9 cellular contexts compared by ENCODE assay signal in the genomic region with DNA sequence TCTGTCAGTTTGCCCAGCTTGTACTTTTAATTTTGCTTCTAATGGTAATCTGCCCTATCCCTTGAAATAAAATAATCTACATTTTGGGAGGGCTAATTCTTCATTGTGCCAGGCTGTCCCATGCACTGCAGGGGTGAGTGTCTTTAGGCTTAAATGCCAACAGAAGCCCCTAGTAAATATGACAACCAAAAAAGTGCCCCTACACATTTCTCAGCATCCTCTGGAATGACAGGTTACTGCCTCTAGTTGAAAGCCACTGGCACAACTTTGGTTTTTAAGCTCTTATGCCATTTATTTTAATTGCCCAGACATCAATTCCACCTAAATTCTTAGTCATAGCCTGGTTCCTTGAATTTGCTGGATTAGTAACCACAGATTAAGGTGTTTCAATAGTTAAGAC. TPM values are rescaled to one million over a fixed set of nuclear protein-coding genes. Genes with fewer than 3 reads are reported as not detected.
DNase-seq lines count a peak whose midpoint lies in the region; ATAC-seq and TF ChIP-seq lines count a peak whose summit lies in the region.
"Had no signal": no experiment of that assay in that cellular context is flagged by ENCODE, and none has a peak within 500 bp of the region (broad histone marks: within the 10 kb centered on the region; RNA-seq: fewer than 3 reads in every experiment).

No MANE protein-coding gene starts in this region.

- peaks cover 41% of the 10 kb centered on the region for H4K20me1 ChIP-seq in neural progenitor cell (ENCODE audit: low read depth)

- peaks cover 13% of the 10 kb centered on the region for H3F3A ChIP-seq in neural progenitor cell (ENCODE audit: low read depth)

- peaks cover 6 to 45% (median 10%) of the 10 kb centered on the region in 3 donors for H3K4me1 Mint-ChIP-seq in CD8-positive, alpha-beta memory T cell
- H3K4me1 Mint-ChIP-seq in IgD-negative memory B cell: peaks cover 26 to 32% (median 28%) of the 10 kb centered on the region in 3 donors
- H3K4me1 Mint-ChIP-seq in effector memory CD8-positive, alpha-beta T cell (ENCODE audit: low read depth in 2 of 2): peaks cover 26 to 35% of the 10 kb centered on the region in 2 donors
- H3K4me1 Mint-ChIP-seq in neural progenitor cell: peaks cover 36% of the 10 kb centered on the region

- POLR2A ChIA-PET in CD8-positive, alpha-beta memory T cell (lab: Charles Lee): interaction anchor here (0.6 kb wide), 1 partner anchor 11 kb away, joined by 3 read pairs; no protein-coding TSS in a partner anchor

- no peaks in the 10 kb centered on the region for H3K9me3 ChIP-seq in CD8-positive, alpha-beta memory T cell (ENCODE audit: low read length)
- H3K9me3 ChIP-seq in neural progenitor cell (ENCODE audit: low read depth) (no peaks in the 10 kb centered on the region), transverse colon (no peaks in the 10 kb centered on the region)

- H3K9me3 Mint-ChIP-seq in CD8-positive, alpha-beta memory T cell: no peaks in the 10 kb centered on the region
- H3K9me3 Mint-ChIP-seq in IgD-negative memory B cell (no peaks in the 10 kb centered on the region), neural progenitor cell (no peaks in the 10 kb centered on the region)
- no peaks in the 10 kb centered on the region for H3K9me3 Mint-ChIP-seq in effector memory CD8-positive, alpha-beta T cell

- no peak overlapping the region for H2AFZ ChIP-seq in neural progenitor cell (replicated peaks)

- H3K27me3 Mint-ChIP-seq in CD8-positive, alpha-beta memory T cell: no peaks in the 10 kb centered on the region
- no peaks in the 10 kb centered on the region for H3K27me3 Mint-ChIP-seq in IgD-negative memory B cell
- no peaks in the 10 kb centered on the region for H3K27me3 Mint-ChIP-seq in effector memory CD8-positive, alpha-beta T cell
- peaks cover 2% of the 10 kb centered on the region for H3K27me3 Mint-ChIP-seq in neural progenitor cell (ENCODE audit: insufficient read depth, low read depth)

- peak overlapping the region in 6 of 8 donors; percentile 43 to 82 (median 71) for H3K27ac Mint-ChIP-seq in CD8-positive, alpha-beta memory T cell
- H3K27ac Mint-ChIP-seq in IgD-negative memory B cell (peak overlapping the region in 1 of 3 donors; percentile 86), neural progenitor cell (no peak overlapping the region)
- peak overlapping the region; percentile 0 to 57 for H3K27ac Mint-ChIP-seq in effector memory CD8-positive, alpha-beta T cell

- TF ChIP-seq EP300 in transverse colon (IDR thresholded peaks at IDR 0.05; ENCODE audit: low read depth): no peak

- H3K36me3 ChIP-seq in CD8-positive, alpha-beta memory T cell (ENCODE audit: insufficient read depth, low read length): peaks cover 19% of the 10 kb centered on the region
- H3K36me3 ChIP-seq in neural progenitor cell (peaks cover 9% of the 10 kb centered on the region), transverse colon (peaks cover 0 to 31% (median 6%) of the 10 kb centered on the region in 4 donors)

- peaks cover 7 to 44% (median 23%) of the 10 kb centered on the region in 3 donors for H3K36me3 Mint-ChIP-seq in CD8-positive, alpha-beta memory T cell
- H3K36me3 Mint-ChIP-seq in IgD-negative memory B cell (peaks cover 12% of the 10 kb centered on the region), neural progenitor cell (peaks cover 18% of the 10 kb centered on the region)
- H3K36me3 Mint-ChIP-seq in effector memory CD8-positive, alpha-beta T cell (ENCODE audit: insufficient read depth): peaks cover 36% of the 10 kb centered on the region

- peak overlapping the region; percentile 4 for H3K9ac ChIP-seq in neural progenitor cell

- CTCF ChIA-PET in CD8-positive, alpha-beta memory T cell (lab: Charles Lee): interaction anchor here (0.8 to 1.3 kb wide), 2 partner anchors 20 to 31 kb away, joined by 3 to 5 read pairs; no protein-coding TSS in a partner anchor

- H3K4me1 ChIP-seq in CD8-positive, alpha-beta memory T cell (ENCODE audit: insufficient read depth, low read length): peaks cover 57% of the 10 kb centered on the region
- H3K4me1 ChIP-seq in neural progenitor cell (peaks cover 35% of the 10 kb centered on the region), transverse colon (peaks cover 27 to 54% (median 42%) of the 10 kb centered on the region in 4 donors)

- in situ Hi-C loops in transverse colon (cut with MboI; ENCODE audit: low pct_ligation_motif_present in 1 of 4, low pct_unique_long_range_greater_than_20kb in 1 of 4, low sequenced_read_pairs in 3 of 4): no loop called here

- TF ChIP-seq POLR2A in transverse colon (IDR thresholded peaks at IDR 0.05) (no peak), GM18505 (IDR thresholded peaks at IDR 0.05; ENCODE audit: borderline replicate concordance, extremely low read depth, insufficient read depth, insufficient read length) (no peak)

- H3K4me3 Mint-ChIP-seq in CD8-positive, alpha-beta memory T cell: peak overlapping the region in 5 of 7 donors; percentile 50 to 69 (median 58)
- H3K4me3 Mint-ChIP-seq in IgD-negative memory B cell (peak overlapping the region; percentile 44 to 86 (median 75)), neural progenitor cell (peak overlapping the region; percentile 20)
- peak overlapping the region in 1 of 2 donors; percentile 60 for H3K4me3 Mint-ChIP-seq in effector memory CD8-positive, alpha-beta T cell

- H3K27me3 ChIP-seq in CD8-positive, alpha-beta memory T cell (ENCODE audit: insufficient read depth, low read length, poor library complexity, severe bottlenecking): no peaks in the 10 kb centered on the region
- H3K27me3 ChIP-seq in neural progenitor cell (no peaks in the 10 kb centered on the region), transverse colon (no peaks in the 10 kb centered on the region)

- peak overlapping the region; percentile 2 for H3K27ac ChIP-seq in CD8-positive, alpha-beta memory T cell (ENCODE audit: low read depth, low read length)
- H3K27ac ChIP-seq in neural progenitor cell: no peak overlapping the region
- H3K27ac ChIP-seq in transverse colon: no peak overlapping the region

- DNase-seq in CD8-positive, alpha-beta memory T cell: no peak
- no peak for DNase-seq in effector memory CD8-positive, alpha-beta T cell
- no peak for DNase-seq in neural progenitor cell (ENCODE audit: low spot score)
- DNase-seq in GF-D8 (lab: John Stamatoyannopoulos, UW): no peak
- DNase-seq in transverse colon: no peak
- DNase-seq: NCI-H2171 had no signal

- peaks cover 62% of the 10 kb centered on the region for H3K79me2 ChIP-seq in neural progenitor cell (ENCODE audit: low read depth)

- intact Hi-C loops in transverse colon (cut with DNase I; ENCODE audit: low total_unique reads): no loop called here

- no peak for ATAC-seq in effector memory CD8-positive, alpha-beta T cell (replicated peaks)
- ATAC-seq in HG02642 (IDR thresholded peaks at IDR 0.05; ENCODE audit: poor library complexity, unreplicated experiment) (no peak), GM18505 (IDR thresholded peaks at IDR 0.05; ENCODE audit: unreplicated experiment) (no peak)

- peak overlapping the region; percentile 14 for H3K4me3 ChIP-seq in CD8-positive, alpha-beta memory T cell (ENCODE audit: low read length)
- H3K4me3 ChIP-seq in neural progenitor cell: peak overlapping the region; percentile 66
- peak overlapping the region in 1 of 4 donors; percentile 80 for H3K4me3 ChIP-seq in transverse colon

- TF ChIP-seq CTCF in neural progenitor cell (IDR thresholded peaks at IDR 0.05) (no peak), transverse colon (IDR thresholded peaks at IDR 0.05) (no peak)

- peak overlapping the region; percentile 87 for H3K4me2 ChIP-seq in neural progenitor cell

RNA-seq across cellular contexts. Expression of gene EPM2AIP1, which starts 3.4 kb away (rescaled TPM):
- total RNA-seq in CD8-positive, alpha-beta memory T cell: 10 to 100 TPM; 14.8 to 16.0 TPM
- 7.1 TPM for polyA plus RNA-seq in CD8-positive, alpha-beta memory T cell
- polyA plus RNA-seq in IgD-negative memory B cell: 4.1 TPM
- 27.4 and 51.4 TPM in 2 replicates for total RNA-seq in neural progenitor cell (ENCODE audit: low replicate concordance)
- 10 to 100 TPM in 1 of 4 donors, 1 to 10 TPM in 3; 5.8 to 22.9 (median 7.1) TPM for total RNA-seq in transverse colon

RNA-seq across cellular contexts. Expression of gene MLH1, which starts 3.8 kb away (rescaled TPM):
- total RNA-seq in CD8-positive, alpha-beta memory T cell: 10 to 100 TPM; 66.4 to 73.2 TPM
- 19.5 TPM for polyA plus RNA-seq in CD8-positive, alpha-beta memory T cell
- 19.7 TPM for polyA plus RNA-seq in IgD-negative memory B cell
- total RNA-seq in neural progenitor cell (ENCODE audit: low replicate concordance) (68.3 and 71.1 TPM in 2 replicates), transverse colon (10 to 100 TPM; 19.4 to 38.0 (median 27.8) TPM)

RNA-seq across cellular contexts. Expression of gene TRANK1, which starts 44.7 kb away (rescaled TPM):
- 10 to 100 TPM; 12.7 to 16.2 TPM for total RNA-seq in CD8-positive, alpha-beta memory T cell
- 33.2 TPM for polyA plus RNA-seq in CD8-positive, alpha-beta memory T cell
- 27.7 TPM for polyA plus RNA-seq in IgD-negative memory B cell
- total RNA-seq in neural progenitor cell (ENCODE audit: low replicate concordance) (10.5 and 12.1 TPM in 2 replicates), transverse colon (100 to 1,000 TPM in 3 of 4 donors, 10 to 100 TPM in 1; 91.5 to 179 (median 116) TPM)
